8 cellular contexts compared by ENCODE assay signal in the genomic region with DNA sequence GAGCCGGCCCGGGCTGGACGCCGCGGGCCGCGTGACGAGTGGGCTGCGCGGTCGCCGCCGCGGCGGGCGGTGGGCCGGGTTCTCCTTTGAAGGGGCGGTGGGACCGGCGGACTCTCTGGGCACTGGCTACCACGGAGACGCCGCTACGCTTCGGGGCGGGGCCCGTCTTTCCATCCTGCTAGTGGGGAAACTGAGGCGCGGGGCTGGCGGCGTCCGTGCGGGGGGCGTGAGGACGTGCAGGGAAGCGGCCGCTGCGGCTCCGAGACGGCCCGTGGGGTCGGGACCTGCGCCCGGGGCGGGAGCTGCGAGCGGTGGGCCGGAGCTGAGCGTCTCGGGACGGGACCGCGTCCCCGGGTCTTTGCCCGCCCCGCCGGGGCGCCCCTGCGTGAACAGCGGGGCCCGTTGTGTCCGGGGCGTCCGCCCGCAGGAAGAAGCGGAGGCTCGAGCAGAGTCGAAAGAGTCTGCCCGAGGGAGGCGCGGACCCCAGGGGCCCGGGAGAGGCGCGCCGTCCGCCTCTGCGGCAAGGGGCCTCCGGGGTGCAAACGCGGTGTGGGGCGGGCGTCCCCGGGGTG. TPM values are rescaled to one million over a fixed set of nuclear protein-coding genes. Genes with fewer than 3 reads are reported as not detected.
DNase-seq lines count a peak whose midpoint lies in the region; ATAC-seq and TF ChIP-seq lines count a peak whose summit lies in the region.

No MANE protein-coding gene starts in this region.

- no peak overlapping the region for H3K27ac Mint-ChIP-seq in activated naive CD8-positive, alpha-beta T cell

- no peaks in the 10 kb centered on the region for H3K36me3 Mint-ChIP-seq in activated naive CD8-positive, alpha-beta T cell

- TF ChIP-seq POLR2A in right lobe of liver (IDR thresholded peaks at IDR 0.05) (no peak), uterus (IDR thresholded peaks at IDR 0.05) (no peak)

- TF ChIP-seq CTCF in A673 (conservative IDR thresholded peaks at IDR 0.05; ENCODE audit: low read depth, low read length) (no peak), right lobe of liver (IDR thresholded peaks at IDR 0.05) (no peak), uterus (IDR thresholded peaks at IDR 0.05) (no peak)

- DNase-seq in A673 (ENCODE audit: low spot score) (no peak), right lobe of liver (peak in 1 of 3 donors; percentile 63), uterus (no peak), NCI-H1105 treated with DMSO at 0.1 percent for 48 hours (lab: John Stamatoyannopoulos, UW) (no peak)
- DNase-seq in activated CD4-positive, alpha-beta T cell treated with anti-CD3 and anti-CD28 coated beads, Interleukin-2, amount 50 U/mL, for 4 hours: no peak

- POLR2A ChIA-PET in A673 (lab: Charles Lee; ENCODE audit: low non-redundant PET): no interaction called here

- H3K27me3 ChIP-seq in A673 (replicated peaks; ENCODE audit: insufficient read depth, low read depth, low read length, poor library complexity) (no peaks in the 10 kb centered on the region), right lobe of liver (no peaks in the 10 kb centered on the region), uterus (no peaks in the 10 kb centered on the region)

- peaks cover 38% of the 10 kb centered on the region for H3K4me1 Mint-ChIP-seq in activated naive CD8-positive, alpha-beta T cell (ENCODE audit: low read depth)

- H3K27ac ChIP-seq in A673 (ENCODE audit: low read depth, low read length, poor library complexity, severe bottlenecking) (peak overlapping the region; percentile 66), right lobe of liver (peak overlapping the region; percentile 42 to 57 (median 47)), uterus (peak overlapping the region; percentile 61 to 69)

- ATAC-seq in GM18873 (IDR thresholded peaks at IDR 0.05; ENCODE audit: low FRiP score, unreplicated experiment) (peak; percentile 15), HG03064 (IDR thresholded peaks at IDR 0.05; ENCODE audit: low read depth, unreplicated experiment) (peak; percentile 24), right lobe of liver (no peak)

- CTCF ChIA-PET in A673 (lab: Charles Lee): no interaction called here

- peak overlapping the region; percentile 71 for H3K4me3 Mint-ChIP-seq in activated naive CD8-positive, alpha-beta T cell

- peaks cover 10% of the 10 kb centered on the region for H3K4me1 ChIP-seq in A673 (ENCODE audit: insufficient read depth, low read length, poor library complexity, severe bottlenecking)
- H3K4me1 ChIP-seq in right lobe of liver: peaks cover 0 to 26% (median 8%) of the 10 kb centered on the region in 4 donors
- H3K4me1 ChIP-seq in uterus: peaks cover 0 to 14% of the 10 kb centered on the region in 2 donors

- no peaks in the 10 kb centered on the region for H3K27me3 Mint-ChIP-seq in activated naive CD8-positive, alpha-beta T cell

- H3K36me3 ChIP-seq in A673 (ENCODE audit: insufficient read depth, low read length, poor library complexity, severe bottlenecking) (no peaks in the 10 kb centered on the region), right lobe of liver (no peaks in the 10 kb centered on the region), uterus (no peaks in the 10 kb centered on the region)

- no TSS peak for BruUV-seq in A673 (replicated peaks; lab: Mats Ljungman, UMichigan)

- H3K9me3 Mint-ChIP-seq in activated naive CD8-positive, alpha-beta T cell (ENCODE audit: low read depth): no peaks in the 10 kb centered on the region

- H3K4me3 ChIP-seq in A673 (ENCODE audit: low read depth, low read length, poor library complexity, severe bottlenecking) (peak overlapping the region; percentile 93), right lobe of liver (peak overlapping the region; percentile 57 to 99 (median 68)), uterus (peak overlapping the region; percentile 64 to 83)

- intact Hi-C loops in A673 (cut with micrococcal nuclease; ENCODE audit: unreplicated experiment): no loop called here
- intact Hi-C loops in right lobe of liver (cut with DNase I): no loop called here
- intact Hi-C loops in uterus (cut with DNase I; ENCODE audit: low total_unique reads): no loop called here

- H3K9me3 ChIP-seq in A673 (ENCODE audit: low read depth, low read length, poor library complexity, severe bottlenecking) (no peaks in the 10 kb centered on the region), right lobe of liver (no peaks in the 10 kb centered on the region), uterus (no peaks in the 10 kb centered on the region)

- 0% methylated on average over 3 of the region's 83 CpGs for WGBS in right lobe of liver (ENCODE audit: insufficient coverage, low coverage, low lambda C conversion rate, missing lambda C conversion rate)

RNA-seq across cellular contexts. Expression of gene BNIP3, which starts 0.5 kb away (rescaled TPM):
- 24.9 and 33.2 TPM in 2 replicates for total RNA-seq in A673 (2021)
- 100 to 1,000 TPM in 4 of 6 experiments, 10 to 100 TPM in 2; 87.7 to 373 (median 102) TPM for total RNA-seq in right lobe of liver
- total RNA-seq in uterus: 100 to 1,000 TPM in 1 of 4 donors, 10 to 100 TPM in 3; 17.1 to 122 (median 31.6) TPM

Comparison
In these comparisons a context has a peak if more than half of its experiments do, and no peak if none do; other contexts are left out.
1. ATAC-seq: peak in GM18873 (single experiment) and HG03064 (single experiment); none in right lobe of liver (0 of 4).
2. Peak in every context shown above with its lines, with median percentiles within 50 percentile points of each other: H3K27ac ChIP-seq and H3K4me3 ChIP-seq.